In genomic region chr19:10643166-10643967, GRCh38 we compare ENCODE assay signal across 11 cellular contexts. TPM values are rescaled to one million over a fixed set of nuclear protein-coding genes. Genes with fewer than 3 reads are reported as not detected.
DNase-seq lines count a peak whose midpoint lies in the region; ATAC-seq and TF ChIP-seq lines count a peak whose summit lies in the region.
"Had no signal": no experiment of that assay in that cellular context is flagged by ENCODE, and none has a peak within 500 bp of the region (broad histone marks: within the 10 kb centered on the region; RNA-seq: fewer than 3 reads in every experiment).

No MANE protein-coding gene starts in this region.

- H3K27me3 Mint-ChIP-seq in endothelial cell (ENCODE audit: unreplicated experiment) = peaks cover 12% of the 10 kb centered on the region

- H3K27ac Mint-ChIP-seq in endothelial cell (ENCODE audit: unreplicated experiment) = peak overlapping the region; percentile 37

- DNase-seq in GDM1 (lab: John Stamatoyannopoulos, UW) (peak; percentile 21), SJCRH30 (peak in 1 of 2 experiments; percentile 28), endothelial cell (ENCODE audit: low spot score) (no peak), sciatic nerve (ENCODE audit: low spot score) (no peak), glomerular visceral epithelial cell (ENCODE audit: extremely low spot score) (no peak), ureter (ENCODE audit: low spot score) (no peak)
- no peak for DNase-seq in stimulated activated CD4-positive, alpha-beta T cell treated with anti-CD3 and anti-CD28 coated beads, Interleukin-12 subunit alpha, Interleukin-12 subunit beta, amount 100 ng/mL, for 4 hours
- DNase-seq: DND-41, NCI-H187, SHP77 had no signal

- intact Hi-C loops in sciatic nerve (cut with DNase I) = loop anchor here (5.0 kb wide), 1 partner anchor 46 kb away; no protein-coding TSS in a partner anchor

- peak overlapping the region; percentile 72 for H3K27ac ChIP-seq in SJCRH30

- peak overlapping the region; percentile 38 for H3K4me3 Mint-ChIP-seq in endothelial cell (ENCODE audit: unreplicated experiment)

- H3K36me3 ChIP-seq in SJCRH30 = peaks cover 32% of the 10 kb centered on the region

- H3K4me3 ChIP-seq in SJCRH30 = no peak overlapping the region

- H3K4me1 Mint-ChIP-seq in endothelial cell (ENCODE audit: unreplicated experiment) = peaks cover 26% of the 10 kb centered on the region

- H3K9me3 ChIP-seq in SJCRH30 (replicated peaks) = no peaks in the 10 kb centered on the region

- H3K27me3 ChIP-seq in SJCRH30 = no peaks in the 10 kb centered on the region

- H3K4me1 ChIP-seq in SJCRH30 = peaks cover 24% of the 10 kb centered on the region

- H3K9me3 Mint-ChIP-seq in endothelial cell (ENCODE audit: unreplicated experiment) = no peaks in the 10 kb centered on the region

- ATAC-seq in sciatic nerve = peak; percentile 14
- no peak for ATAC-seq in HG02938 (IDR thresholded peaks at IDR 0.05; ENCODE audit: unreplicated experiment)

- H3K36me3 Mint-ChIP-seq in endothelial cell (ENCODE audit: low read depth, unreplicated experiment) = peaks cover 9% of the 10 kb centered on the region

- TF ChIP-seq CTCF in endothelial cell (IDR thresholded peaks at IDR 0.05; ENCODE audit: unreplicated experiment) = no peak

RNA-seq across cellular contexts. Expression of gene ILF3, which starts 10.8 kb away (rescaled TPM):
- 277 and 302 TPM in 2 replicates for total RNA-seq in SJCRH30 (2014; rRNA removed; shearing (Covaris generic))
- total RNA-seq in endothelial cell (ENCODE audit: unreplicated experiment) = 330 TPM
- 198 TPM for total RNA-seq in sciatic nerve
- 331 TPM for total RNA-seq in ureter

RNA-seq across cellular contexts. Expression of gene SLC44A2, which starts 18.0 kb away (rescaled TPM):
- 70.3 and 73.5 TPM in 2 replicates for total RNA-seq in SJCRH30 (2014; rRNA removed; shearing (Covaris generic))
- 272 TPM for total RNA-seq in endothelial cell (ENCODE audit: unreplicated experiment)
- total RNA-seq in sciatic nerve = 281 TPM
- total RNA-seq in ureter = 381 TPM

RNA-seq across cellular contexts. Expression of gene AP1M2, which starts 56.3 kb away (rescaled TPM):
- total RNA-seq in SJCRH30 (2014; rRNA removed; shearing (Covaris generic)) = 0.35 and 0.40 TPM in 2 replicates
- total RNA-seq in endothelial cell (ENCODE audit: unreplicated experiment) = 7.5 TPM
- total RNA-seq in sciatic nerve = not detected
- total RNA-seq in ureter = 81.4 TPM

RNA-seq across cellular contexts. Expression of gene QTRT1, which starts 57.9 kb away (rescaled TPM):
- 13.2 and 14.6 TPM in 2 replicates for total RNA-seq in SJCRH30 (2014; rRNA removed; shearing (Covaris generic))
- total RNA-seq in endothelial cell (ENCODE audit: unreplicated experiment) (32.5 TPM), sciatic nerve (43.8 TPM), ureter (64.2 TPM)
